Comparison of ENCODE assay signal across 17 cellular contexts in the genomic region with DNA sequence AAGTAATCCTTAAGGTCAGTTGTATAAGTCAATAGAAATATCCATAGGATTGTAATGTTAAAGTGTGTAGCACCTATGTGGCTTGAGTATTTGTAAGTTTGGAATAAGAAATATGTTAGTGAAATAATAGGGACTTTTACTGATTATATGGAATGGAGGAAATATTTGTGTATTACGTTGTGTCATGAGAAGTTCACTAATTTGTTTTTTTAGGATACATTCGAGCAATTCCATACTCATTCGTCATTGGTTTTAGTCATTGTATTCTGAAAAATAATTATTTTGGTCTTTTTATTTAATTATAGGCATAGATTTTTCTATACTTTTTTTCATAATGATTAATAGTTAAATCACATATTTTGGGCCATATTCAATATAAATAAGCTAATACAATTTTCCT. TPM values are rescaled to one million over a fixed set of nuclear protein-coding genes. Genes with fewer than 3 reads are reported as not detected.
A peak's percentile ranks its signal among the peaks of the same experiment; 100 is the strongest.
DNase-seq lines count a peak whose midpoint lies in the region; ATAC-seq, FAIRE-seq and TF ChIP-seq lines count a peak whose summit lies in the region.
"Had no signal": no experiment of that assay in that cellular context is flagged by ENCODE, and none has a peak within 500 bp of the region (broad histone marks: within the 10 kb centered on the region; RNA-seq: fewer than 3 reads in every experiment).

No MANE protein-coding gene starts in this region.

- peak overlapping the region; percentile 58 for H3K4me2 ChIP-seq in DOHH2 (ENCODE audit: low read length)
- H3K4me2 ChIP-seq in Loucy (ENCODE audit: low read depth, low read length, poor library complexity, severe bottlenecking), result peak overlapping the region; percentile 14

- H3K9me3 ChIP-seq in DOHH2 (ENCODE audit: control insufficient read depth, insufficient read depth, low read length), result no peaks in the 10 kb centered on the region
- no peaks in the 10 kb centered on the region for H3K9me3 ChIP-seq in Loucy (ENCODE audit: insufficient read depth, low read depth, low read length)
- H3K9me3 ChIP-seq in gastrocnemius medialis, result no peaks in the 10 kb centered on the region
- H3K9me3 ChIP-seq in uterus, result no peaks in the 10 kb centered on the region

- H4K20me1 ChIP-seq in DOHH2 (ENCODE audit: control insufficient read depth, insufficient read depth, low read depth, low read length), result peaks cover 50% of the 10 kb centered on the region
- peaks cover 94% of the 10 kb centered on the region for H4K20me1 ChIP-seq in Loucy (ENCODE audit: insufficient read depth, low read length, poor library complexity, severe bottlenecking)

- H3K27me3 ChIP-seq in DOHH2 (ENCODE audit: control insufficient read depth, low read length) (no peaks in the 10 kb centered on the region), Loucy (ENCODE audit: insufficient read depth, low read length, poor library complexity, severe bottlenecking) (no peaks in the 10 kb centered on the region), gastrocnemius medialis (no peaks in the 10 kb centered on the region), uterus (no peaks in the 10 kb centered on the region)

- H3K4me1 ChIP-seq in DOHH2 (ENCODE audit: control insufficient read depth, low read length) (peaks cover 83% of the 10 kb centered on the region), Loucy (ENCODE audit: insufficient read depth, low read length, poor library complexity, severe bottlenecking) (peaks cover 69% of the 10 kb centered on the region), gastrocnemius medialis (peaks cover 84 to 87% of the 10 kb centered on the region in 2 donors), uterus (peaks cover 8 to 12% of the 10 kb centered on the region in 2 donors)
- H3K4me1 ChIP-seq: parathyroid adenoma had no signal

- TF ChIP-seq CTCF in DOHH2 (IDR thresholded peaks at IDR 0.05; ENCODE audit: low read depth, low read length, poor library complexity, severe bottlenecking), result no peak
- no peak for TF ChIP-seq CTCF in Loucy (conservative IDR thresholded peaks at IDR 0.05; ENCODE audit: low read length)
- TF ChIP-seq CTCF in gastrocnemius medialis (IDR thresholded peaks at IDR 0.05 in 4 of 5, conservative IDR thresholded peaks at IDR 0.05 in 1 of 5), result no peak
- TF ChIP-seq CTCF in uterus (IDR thresholded peaks at IDR 0.05), result no peak

- H3K9ac ChIP-seq in Loucy (ENCODE audit: low read depth, low read length, poor library complexity, severe bottlenecking), result no peak overlapping the region
- H3K9ac ChIP-seq: parathyroid adenoma had no signal

- DNase-seq in gastrocnemius medialis (no peak), uterus (no peak)
- DNase-seq: activated CD8-positive, alpha-beta memory T cell treated with anti-CD3 and anti-CD28 coated beads, Interleukin-2, amount 50 U/mL, for 48 hours; C1 segment of cervical spinal cord; caudate nucleus; effector CD4-positive, alpha-beta T cell; left colon; NCI-H1694; NCI-H345; NK-92 treated with Interleukin-12 subunit alpha and Interleukin-12 subunit beta, amount 100 ng/mL, for 24 hours had no signal

- intact Hi-C loops in gastrocnemius medialis (cut with DNase I; ENCODE audit: low total_unique reads), result no loop called here
- intact Hi-C loops in uterus (cut with DNase I; ENCODE audit: low total_unique reads), result no loop called here

- H3K79me2 ChIP-seq in DOHH2 (ENCODE audit: control insufficient read depth, low read length), result peaks cover 97% of the 10 kb centered on the region
- H3K79me2 ChIP-seq in Loucy (ENCODE audit: insufficient read depth, low read length), result peaks cover 97% of the 10 kb centered on the region

- H3K4me3 ChIP-seq in DOHH2 (ENCODE audit: low read length), result peak overlapping the region; percentile 37; the same call in 1 of the 2 replicates
- H3K4me3 ChIP-seq in Loucy (ENCODE audit: low read length, poor library complexity, severe bottlenecking), result no peak overlapping the region
- H3K4me3 ChIP-seq in gastrocnemius medialis, result peak overlapping the region in 1 of 4 donors; percentile 10
- no peak overlapping the region for H3K4me3 ChIP-seq in uterus

- in situ Hi-C loops in gastrocnemius medialis (cut with MboI; ENCODE audit: low sequenced_read_pairs in 4 of 4), result no loop called here

- peak; percentile 37 for FAIRE-seq in endometrium (lab: Jason Lieb, UNC)

- no peak for ATAC-seq in gastrocnemius medialis
- ATAC-seq in HG02588 (IDR thresholded peaks at IDR 0.05; ENCODE audit: unreplicated experiment), result no peak
- no peak for ATAC-seq in HG03520 (IDR thresholded peaks at IDR 0.05; ENCODE audit: unreplicated experiment)
- ATAC-seq: activated CD4-positive, CD25-positive, alpha-beta regulatory T cell treated with anti-CD3 and anti-CD28 coated beads, Interleukin-2, amount 50 U/mL, for 24 hours; left colon had no signal

- H3K36me3 ChIP-seq in DOHH2 (ENCODE audit: control insufficient read depth, low read length) (peaks cover 44% of the 10 kb centered on the region), Loucy (ENCODE audit: insufficient read depth, low read length) (no peaks in the 10 kb centered on the region), gastrocnemius medialis (no peaks in the 10 kb centered on the region), uterus (no peaks in the 10 kb centered on the region)

- no peaks in the 10 kb centered on the region for H3K9me2 ChIP-seq in DOHH2 (replicated peaks; ENCODE audit: control insufficient read depth, low read length)
- H3K9me2 ChIP-seq in Loucy (replicated peaks; ENCODE audit: low read depth, low read length), result no peaks in the 10 kb centered on the region

- no peak for TF ChIP-seq POLR2A in gastrocnemius medialis (IDR thresholded peaks at IDR 0.05)
- TF ChIP-seq POLR2A in uterus (IDR thresholded peaks at IDR 0.05), result no peak

- H3F3A ChIP-seq in DOHH2 (ENCODE audit: control insufficient read depth, insufficient read depth) (peaks cover 26% of the 10 kb centered on the region), Loucy (ENCODE audit: low read depth) (peaks cover 6% of the 10 kb centered on the region; the same call in 1 of the 2 replicates)

- H2AFZ ChIP-seq in Loucy (ENCODE audit: low read length), result no peak overlapping the region
- H2AFZ ChIP-seq: parathyroid adenoma had no signal

- H3K27ac ChIP-seq in DOHH2 (ENCODE audit: low read depth, low read length) (no peak overlapping the region; the same call in 1 of the 2 replicates), gastrocnemius medialis (peak overlapping the region; percentile 58 to 92 (median 86)), uterus (peak overlapping the region in 1 of 2 donors; percentile 38)
- H3K27ac ChIP-seq: parathyroid adenoma had no signal

RNA-seq across cellular contexts. Expression of a gene that starts 21.0 kb away (rescaled TPM):
- total RNA-seq in gastrocnemius medialis (100 to 1,000 TPM; 519 to 597 (median 557) TPM), uterus (100 to 1,000 TPM; 219 to 470 (median 243) TPM)
